Comparison of ENCODE assay signal across 1 cellular context in the genomic region with DNA sequence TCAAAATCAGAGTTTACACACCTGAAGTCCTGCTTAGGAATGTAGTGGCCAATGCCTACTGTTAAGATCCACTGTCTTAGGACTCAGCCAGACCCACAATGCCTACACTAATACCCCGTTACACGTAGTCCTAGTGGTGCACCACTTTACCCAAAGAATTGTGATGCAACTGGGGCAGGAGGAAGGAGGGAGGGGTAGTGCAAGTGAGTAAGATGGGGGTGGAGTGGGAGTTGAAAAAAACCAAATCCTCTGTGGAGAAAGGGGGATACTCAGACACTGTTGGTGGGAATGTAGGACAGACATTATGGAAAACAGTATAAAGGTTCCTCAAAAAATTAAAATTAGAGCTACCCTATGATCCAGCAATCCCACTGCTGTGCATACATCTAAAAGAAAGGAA.
TF ChIP-seq lines count a peak whose summit lies in the region.

No MANE protein-coding gene starts in this region.

TF ChIP-seq in HEK293, 187 proteins besides CTCF, POLR2A, EP300 and RAD21 (continued from another document):
- TF ChIP-seq, protein P1, sequence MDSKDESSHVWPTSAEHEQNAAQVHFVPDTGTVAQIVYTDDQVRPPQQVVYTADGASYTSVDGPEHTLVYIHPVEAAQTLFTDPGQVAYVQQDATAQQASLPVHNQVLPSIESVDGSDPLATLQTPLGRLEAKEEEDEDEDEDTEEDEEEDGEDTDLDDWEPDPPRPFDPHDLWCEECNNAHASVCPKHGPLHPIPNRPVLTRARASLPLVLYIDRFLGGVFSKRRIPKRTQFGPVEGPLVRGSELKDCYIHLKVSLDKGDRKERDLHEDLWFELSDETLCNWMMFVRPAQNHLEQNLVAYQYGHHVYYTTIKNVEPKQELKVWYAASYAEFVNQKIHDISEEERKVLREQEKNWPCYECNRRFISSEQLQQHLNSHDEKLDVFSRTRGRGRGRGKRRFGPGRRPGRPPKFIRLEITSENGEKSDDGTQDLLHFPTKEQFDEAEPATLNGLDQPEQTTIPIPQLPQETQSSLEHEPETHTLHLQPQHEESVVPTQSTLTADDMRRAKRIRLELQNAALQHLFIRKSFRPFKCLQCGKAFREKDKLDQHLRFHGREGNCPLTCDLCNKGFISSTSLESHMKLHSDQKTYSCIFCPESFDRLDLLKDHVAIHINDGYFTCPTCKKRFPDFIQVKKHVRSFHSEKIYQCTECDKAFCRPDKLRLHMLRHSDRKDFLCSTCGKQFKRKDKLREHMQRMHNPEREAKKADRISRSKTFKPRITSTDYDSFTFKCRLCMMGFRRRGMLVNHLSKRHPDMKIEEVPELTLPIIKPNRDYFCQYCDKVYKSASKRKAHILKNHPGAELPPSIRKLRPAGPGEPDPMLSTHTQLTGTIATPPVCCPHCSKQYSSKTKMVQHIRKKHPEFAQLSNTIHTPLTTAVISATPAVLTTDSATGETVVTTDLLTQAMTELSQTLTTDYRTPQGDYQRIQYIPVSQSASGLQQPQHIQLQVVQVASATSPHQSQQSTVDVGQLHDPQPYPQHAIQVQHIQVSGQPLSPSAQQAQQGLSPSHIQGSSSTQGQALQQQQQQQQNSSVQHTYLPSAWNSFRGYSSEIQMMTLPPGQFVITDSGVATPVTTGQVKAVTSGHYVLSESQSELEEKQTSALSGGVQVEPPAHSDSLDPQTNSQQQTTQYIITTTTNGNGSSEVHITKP (tag by site-specific recombination; IDR thresholded peaks at IDR 0.05), result no peak
- TF ChIP-seq, protein P2, sequence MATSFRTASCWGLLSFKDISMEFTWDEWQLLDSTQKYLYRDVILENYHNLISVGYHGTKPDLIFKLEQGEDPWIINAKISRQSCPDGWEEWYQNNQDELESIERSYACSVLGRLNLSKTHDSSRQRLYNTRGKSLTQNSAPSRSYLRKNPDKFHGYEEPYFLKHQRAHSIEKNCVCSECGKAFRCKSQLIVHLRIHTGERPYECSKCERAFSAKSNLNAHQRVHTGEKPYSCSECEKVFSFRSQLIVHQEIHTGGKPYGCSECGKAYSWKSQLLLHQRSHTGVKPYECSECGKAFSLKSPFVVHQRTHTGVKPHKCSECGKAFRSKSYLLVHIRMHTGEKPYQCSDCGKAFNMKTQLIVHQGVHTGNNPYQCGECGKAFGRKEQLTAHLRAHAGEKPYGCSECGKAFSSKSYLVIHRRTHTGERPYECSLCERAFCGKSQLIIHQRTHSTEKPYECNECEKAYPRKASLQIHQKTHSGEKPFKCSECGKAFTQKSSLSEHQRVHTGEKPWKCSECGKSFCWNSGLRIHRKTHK (tag by site-specific recombination; IDR thresholded peaks at IDR 0.05), result no peak
- TF ChIP-seq ZFHX2 (tag by site-specific recombination; conservative IDR thresholded peaks at IDR 0.05) (peak; percentile 76), ZNF394 (tag by site-specific recombination; IDR thresholded peaks at IDR 0.05; ENCODE audit: borderline replicate concordance) (no peak), ZNF324 (tag by site-specific recombination; IDR thresholded peaks at IDR 0.05) (no peak)
